ENCODE assay signal across 12 cellular contexts in the genomic region with DNA sequence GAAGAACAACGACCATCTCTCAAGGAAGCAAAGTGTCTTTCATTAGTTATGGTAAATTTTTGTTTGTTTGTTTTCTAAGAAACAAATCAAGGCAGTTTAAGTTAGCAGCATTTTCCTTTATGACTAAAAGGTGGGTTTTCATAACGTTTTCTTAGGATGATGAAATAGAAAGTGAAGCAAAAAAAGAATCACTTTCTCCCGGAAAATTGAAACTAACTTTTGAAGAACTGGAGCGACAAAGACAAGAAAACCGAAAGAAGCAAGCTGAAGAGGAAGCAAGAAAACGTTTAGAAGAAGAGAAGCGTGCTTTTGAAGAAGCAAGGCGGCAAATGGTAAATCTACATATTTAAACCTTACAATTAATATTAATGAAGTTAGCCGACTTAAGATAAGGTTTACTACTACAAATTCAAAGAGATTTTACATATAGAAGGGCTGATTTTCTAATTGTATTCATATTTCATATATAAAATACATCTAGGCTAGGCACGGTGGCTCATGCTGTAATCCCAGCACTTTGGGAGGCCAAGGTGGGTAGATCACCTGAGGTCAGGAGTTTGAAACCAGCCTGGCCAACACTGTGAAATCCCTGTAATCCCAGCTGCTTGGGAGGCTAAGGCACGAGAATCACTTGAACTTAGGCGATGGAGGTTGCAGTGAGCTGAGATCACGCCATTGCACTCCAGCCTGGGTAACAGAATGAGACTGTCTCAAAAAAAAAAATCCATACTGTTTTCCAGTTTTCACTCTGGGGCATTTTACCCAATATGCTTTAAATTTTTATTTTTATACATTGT. TPM values are rescaled to one million over a fixed set of nuclear protein-coding genes. Genes with fewer than 3 reads are reported as not detected.
DNase-seq lines count a peak whose midpoint lies in the region; ATAC-seq, FAIRE-seq and TF ChIP-seq lines count a peak whose summit lies in the region.
"Had no signal": no experiment of that assay in that cellular context is flagged by ENCODE, and none has a peak within 500 bp of the region (broad histone marks: within the 10 kb centered on the region; RNA-seq: fewer than 3 reads in every experiment).

No MANE protein-coding gene starts in this region.

- peak overlapping the region; percentile 17 for H3K4me3 ChIP-seq in A673 (ENCODE audit: low read depth, low read length, poor library complexity, severe bottlenecking)
- H3K4me3 ChIP-seq in MM.1S (ENCODE audit: low read length) = no peak overlapping the region
- peak overlapping the region; percentile 48 for H3K4me3 ChIP-seq in GM12878
- no peak overlapping the region for H3K4me3 ChIP-seq in aorta (ENCODE audit: low read length in 2 of 2)
- H3K4me3 ChIP-seq: SJSA1 had no signal

- H3F3A ChIP-seq in MM.1S (ENCODE audit: insufficient read depth, low read length) = 0 out of 2 replicates have a peak, but pooled peaks cover 3% of the 10 kb centered on the region

- H3K4me1 ChIP-seq in A673 (ENCODE audit: insufficient read depth, low read length, poor library complexity, severe bottlenecking) (no peaks in the 10 kb centered on the region), MM.1S (ENCODE audit: low read length) (no peaks in the 10 kb centered on the region), GM12878 (ENCODE audit: control insufficient read depth, insufficient read depth, low read length) (peaks cover 4% of the 10 kb centered on the region; the same call in 1 of the 2 replicates), aorta (ENCODE audit: control insufficient read depth in 1 of 2, insufficient read depth in 2 of 2, low read length in 2 of 2) (peaks cover 0 to 2% of the 10 kb centered on the region in 2 donors)
- H3K4me1 ChIP-seq: foreskin keratinocyte had no signal

- intact Hi-C loops in A673 (cut with micrococcal nuclease; ENCODE audit: unreplicated experiment) = no loop called here
- intact Hi-C loops in GM12878 (cut with micrococcal nuclease; ENCODE audit: unreplicated experiment) = no loop called here
- intact Hi-C loops in aorta (cut with DNase I) = no loop called here

- peak; percentile 91 for FAIRE-seq in GM12878 (lab: Jason Lieb, UNC)
- FAIRE-seq: HepG2 had no signal

- no peaks in the 10 kb centered on the region for H3K9me2 ChIP-seq in MM.1S (replicated peaks; ENCODE audit: insufficient read depth, low read length)

- H3K9me3 ChIP-seq in A673 (ENCODE audit: low read depth, low read length, poor library complexity, severe bottlenecking) (no peaks in the 10 kb centered on the region), MM.1S (replicated peaks; ENCODE audit: insufficient read depth, low read length) (no peaks in the 10 kb centered on the region), GM12878 (replicated peaks; ENCODE audit: control insufficient read depth, insufficient read depth, low read length) (no peaks in the 10 kb centered on the region), aorta (ENCODE audit: control insufficient read depth, low read length) (no peaks in the 10 kb centered on the region)
- H3K9me3 ChIP-seq: SJSA1 had no signal

- 3% methylated on average over 13 of the region's 13 CpGs for WGBS in GM12878 (ENCODE audit: insufficient coverage, insufficient replicate concordance, low lambda C conversion rate, missing lambda C conversion rate)
- 74 to 76% methylated on average over 13 of the region's 13 CpGs for WGBS in aorta, 2 donors

- H3K27ac ChIP-seq in A673 (ENCODE audit: low read depth, low read length, poor library complexity, severe bottlenecking) (no peak overlapping the region), MM.1S (ENCODE audit: low read length) (no peak overlapping the region), GM12878 (ENCODE audit: control insufficient read depth, insufficient read depth) (peak overlapping the region; percentile 34), aorta (ENCODE audit: low read depth in 1 of 2, low read length in 2 of 2) (no peak overlapping the region)
- H3K27ac ChIP-seq: foreskin keratinocyte, SJSA1 had no signal

- POLR2A ChIA-PET in A673 (lab: Charles Lee; ENCODE audit: low non-redundant PET) (no interaction called here), GM12878 (lab: Charles Lee) (interaction anchor here (0.6 to 1.1 kb wide), 2 partner anchors 11 to 52 kb away, joined by 3 read pairs; partner anchors contain the start of gene FUBP1)

- H2AFZ ChIP-seq in MM.1S (ENCODE audit: low read length) = no peak overlapping the region
- H2AFZ ChIP-seq in GM12878 (ENCODE audit: control insufficient read depth, low read depth, low read length) = peak overlapping the region; percentile 64

- H3K27me3 ChIP-seq in A673 (replicated peaks; ENCODE audit: insufficient read depth, low read depth, low read length, poor library complexity) (no peaks in the 10 kb centered on the region), MM.1S (replicated peaks; ENCODE audit: insufficient read depth, low read length) (peaks cover 5% of the 10 kb centered on the region; the same call in 1 of the 2 replicates), GM12878 (replicated peaks in 1 of 2; ENCODE audit: control insufficient read depth in 2 of 2, insufficient read depth in 2 of 2, low read length in 1 of 2) (no peaks in the 10 kb centered on the region), aorta (ENCODE audit: control insufficient read depth in 1 of 2, insufficient read depth in 2 of 2, low read length in 1 of 2) (no peaks in the 10 kb centered on the region)
- H3K27me3 ChIP-seq: foreskin keratinocyte, SJSA1 had no signal

- H3K79me2 ChIP-seq in MM.1S (ENCODE audit: low read length) (no peaks in the 10 kb centered on the region), GM12878 (ENCODE audit: control insufficient read depth, insufficient read depth, low read length) (peaks cover 3% of the 10 kb centered on the region)

- in situ Hi-C loops in GM12878 (cut with MboI) = no loop called here

- TF ChIP-seq CTCF in A673 (conservative IDR thresholded peaks at IDR 0.05; ENCODE audit: low read depth, low read length) (no peak), MM.1S (IDR thresholded peaks at IDR 0.05; ENCODE audit: low read length) (no peak), GM12878 (IDR thresholded peaks at IDR 0.05 in 2 of 3, conservative IDR thresholded peaks at IDR 0.05 in 1 of 3; ENCODE audit: control insufficient read depth in 2 of 3, extremely low read depth in 1 of 3, insufficient read depth in 1 of 3, low read depth in 3 of 3, low read length in 3 of 3) (no peak)

- no peak overlapping the region for H3K4me2 ChIP-seq in MM.1S (ENCODE audit: low read depth, low read length)
- H3K4me2 ChIP-seq in GM12878 (ENCODE audit: control insufficient read depth, insufficient read depth) = peak overlapping the region; percentile 64

- CTCF ChIA-PET in A673 (lab: Charles Lee) = no interaction called here
- CTCF ChIA-PET in GM12878 (lab: Yijun Ruan, JAX) = interaction anchor here (1.0 to 1.2 kb wide), 3 partner anchors 11 to 188 kb away, joined by 4 read pairs; partner anchors contain the start of gene FUBP1

- TF ChIP-seq RAD21 in GM12878 (IDR thresholded peaks at IDR 0.05; ENCODE audit: insufficient read depth, low read depth, low read length) = no peak

- SMC1A ChIA-PET in GM12878 (lab: Charles Lee; ENCODE audit: uncharacterized antibody, unreplicated experiment) = interaction anchor here (1.0 to 1.6 kb wide), 3 partner anchors 9 to 20 kb away, joined by 3 read pairs; no protein-coding TSS in a partner anchor

- no peak for TF ChIP-seq POLR2A in GM12878 (IDR thresholded peaks at IDR 0.05; ENCODE audit: low read depth, low read length)

- no peak for TF ChIP-seq EP300 in GM12878 (IDR thresholded peaks at IDR 0.05; ENCODE audit: borderline replicate concordance in 1 of 2, control insufficient read depth in 1 of 2, low read depth in 2 of 2, low read length in 2 of 2)

- RAD21 ChIA-PET in GM12878 (lab: Charles Lee; ENCODE audit: unreplicated experiment) = interaction anchor here (0.9 to 1.7 kb wide), 3 partner anchors 38 to 78 kb away, joined by 3 read pairs; partner anchors contain the start of gene DNAJB4

- H3K9ac ChIP-seq in MM.1S (ENCODE audit: low read length) (no peak overlapping the region), GM12878 (ENCODE audit: control insufficient read depth, insufficient read depth, low read length) (peak overlapping the region; percentile 51; the same call in 1 of the 2 replicates)

- H4K20me1 ChIP-seq in MM.1S (ENCODE audit: insufficient read depth, low read length) (no peaks in the 10 kb centered on the region), GM12878 (ENCODE audit: control insufficient read depth, insufficient read depth) (no peaks in the 10 kb centered on the region)

- BruUV-seq in A673 (replicated peaks; lab: Mats Ljungman, UMichigan) (no TSS peak), GM12878 (replicated peaks; lab: Mats Ljungman, UMichigan) (TSS peak; percentile 66)

- DNase-seq in A673 (ENCODE audit: low spot score) (no peak), MM.1S (peak; percentile 33), GM12878 (ENCODE audit: low read depth, low spot score) (peak; percentile 38), GM19238 (ENCODE audit: insufficient read length, low spot score) (no peak), NCI-H1436 (lab: John Stamatoyannopoulos, UW) (no peak), aorta (no peak)
- DNase-seq in stimulated activated CD4-positive, alpha-beta T cell treated with anti-CD3 and anti-CD28 coated beads, Interleukin-1b, Interleukin-23, amount 100 ng/mL, for 48 hours = no peak
- DNase-seq: C1 segment of cervical spinal cord, foreskin keratinocyte had no signal

- peak; percentile 73 for ATAC-seq in GM18867 (IDR thresholded peaks at IDR 0.05; ENCODE audit: unreplicated experiment)
- peak; percentile 62 for ATAC-seq in GM12878
- no peak for ATAC-seq in aorta (ENCODE audit: low FRiP score)
- ATAC-seq: foreskin keratinocyte, HepG2 had no signal

- no peaks in the 10 kb centered on the region for H3K36me3 ChIP-seq in A673 (ENCODE audit: insufficient read depth, low read length, poor library complexity, severe bottlenecking)
- no peaks in the 10 kb centered on the region for H3K36me3 ChIP-seq in MM.1S (replicated peaks; ENCODE audit: insufficient read depth, low read length)
- no peaks in the 10 kb centered on the region for H3K36me3 ChIP-seq in GM12878 (ENCODE audit: control insufficient read depth in 2 of 2, insufficient read depth in 2 of 2, low read length in 1 of 2)
- H3K36me3 ChIP-seq in aorta (ENCODE audit: control insufficient read depth in 1 of 2, insufficient read depth in 2 of 2, low read length in 1 of 2) = peaks cover 7 to 10% of the 10 kb centered on the region in 2 donors

RNA-seq across cellular contexts. Expression of gene NEXN, which starts 38.3 kb away (rescaled TPM):
- total RNA-seq in A673 (2021) (0.45 and 0.70 TPM in 2 replicates), GM12878 (2014; rRNA removed) (7.3 and 11.1 TPM in 2 replicates), GM12878 (2014; rRNA removed; fragmentation: Illumina TruSeq; extraction: Trizol) (19.3 and 22.8 TPM in 2 replicates), GM12878 (2021) (7.2 and 7.8 TPM in 2 replicates), aorta (100 to 1,000 TPM in 1 of 2 donors, 10 to 100 TPM in 1; 81.9 to 237 TPM)
- total RNA-seq in GM12878 (2013; cell fraction: nucleolus; rRNA removed) = 2.3 and 2.8 TPM in 2 replicates
- 2.6 TPM for polyA plus RNA-seq in GM12878 (2011; ENCODE audit: low read depth)
- polyA plus RNA-seq in GM12878 (2011; rRNA removed) (2.5 and 4.0 TPM in 2 replicates), GM12878 (2014; fragmentation: Illumina TruSeq; extraction: Trizol) (46.6 and 65.6 TPM in 2 replicates), GM12878 (2014; fragmentation: Nextera tagmentation; extraction: Ambion mirVana) (10 to 100 TPM; 35.9 to 39.9 TPM), GM12878 (2014; rRNA removed) (7.5 and 10.5 TPM in 2 replicates), GM12878 (2016; fragmentation: Nextera tagmentation; extraction: Ambion mirVana) (10 to 100 TPM; 13.8 to 17.1 TPM), aorta (100 to 1,000 TPM; 145 to 147 TPM)
- 0.42 and 0.53 TPM in 2 replicates for polyA plus RNA-seq in GM12878 (2011; cell fraction: cytosol; rRNA removed)
- 0.86 and 0.93 TPM in 2 replicates for polyA plus RNA-seq in GM12878 (2011; cell fraction: nucleus; rRNA removed)
- polyA plus RNA-seq in GM12878 (2012) = 4.8 and 6.9 TPM in 2 replicates
- polyA minus RNA-seq in GM12878 (2011; rRNA and poly(A)+ RNA removed) = 0.51 and 0.62 TPM in 2 replicates
- 0.31 TPM in 1 of 2 replicates, not detected in the other for polyA minus RNA-seq in GM12878 (2011; cell fraction: cytosol; rRNA and poly(A)+ RNA removed)
- polyA minus RNA-seq in GM12878 (2011; cell fraction: nucleus; rRNA and poly(A)+ RNA removed) = 0.48 and 0.96 TPM in 2 replicates

RNA-seq across cellular contexts. Expression of gene FUBP1, which starts 52.1 kb away (rescaled TPM):
- 195 and 213 TPM in 2 replicates for total RNA-seq in A673 (2021)
- total RNA-seq in GM12878 (2013; cell fraction: nucleolus; rRNA removed) = 1,069 and 1,115 TPM in 2 replicates
- total RNA-seq in GM12878 (2014; rRNA removed) = 186 and 207 TPM in 2 replicates
- total RNA-seq in GM12878 (2014; rRNA removed; fragmentation: Illumina TruSeq; extraction: Trizol) = 244 and 247 TPM in 2 replicates
- total RNA-seq in GM12878 (2021) = 184 and 196 TPM in 2 replicates
- polyA plus RNA-seq in GM12878 (2011; ENCODE audit: low read depth) = 100 TPM
- 343 and 471 TPM in 2 replicates for polyA plus RNA-seq in GM12878 (2011; rRNA removed)
- 135 and 172 TPM in 2 replicates for polyA plus RNA-seq in GM12878 (2011; cell fraction: cytosol; rRNA removed)
- 1,076 and 1,106 TPM in 2 replicates for polyA plus RNA-seq in GM12878 (2011; cell fraction: nucleus; rRNA removed)
- 110 and 134 TPM in 2 replicates for polyA plus RNA-seq in GM12878 (2012)
- 209 and 221 TPM in 2 replicates for polyA plus RNA-seq in GM12878 (2014; fragmentation: Illumina TruSeq; extraction: Trizol)
- polyA plus RNA-seq in GM12878 (2014; fragmentation: Nextera tagmentation; extraction: Ambion mirVana) = 100 to 1,000 TPM; 110 to 114 TPM
- 219 and 248 TPM in 2 replicates for polyA plus RNA-seq in GM12878 (2014; rRNA removed)
- 100 to 1,000 TPM; 136 to 142 TPM for polyA plus RNA-seq in GM12878 (2016; fragmentation: Nextera tagmentation; extraction: Ambion mirVana)
- 206 and 246 TPM in 2 replicates for polyA minus RNA-seq in GM12878 (2011; rRNA and poly(A)+ RNA removed)
- 89.7 and 89.8 TPM in 2 replicates for polyA minus RNA-seq in GM12878 (2011; cell fraction: cytosol; rRNA and poly(A)+ RNA removed)
- polyA minus RNA-seq in GM12878 (2011; cell fraction: nucleus; rRNA and poly(A)+ RNA removed) = 400 and 534 TPM in 2 replicates
- total RNA-seq in aorta = 100 to 1,000 TPM; 101 to 142 TPM
- polyA plus RNA-seq in aorta = 10 to 100 TPM; 18.3 to 57.1 TPM

Comparison
In these comparisons a context has a peak if more than half of its experiments do, and no peak if none do; other contexts are left out.
1. DNase-seq: peak in MM.1S (single experiment) and GM12878 (single experiment); none in A673 (single experiment), GM19238 (single experiment), NCI-H1436 (single experiment), aorta (0 of 2) and stimulated activated CD4-positive, alpha-beta T cell treated with anti-CD3 and anti-CD28 coated beads, Interleukin-1b, Interleukin-23, amount 100 ng/mL, for 48 hours (single experiment).
2. H3K4me3 ChIP-seq: peak in A673 (single experiment) and GM12878 (single experiment); none in MM.1S (single experiment) and aorta (0 of 2).